ENCODE assay signal across 8 cellular contexts in the genomic region with DNA sequence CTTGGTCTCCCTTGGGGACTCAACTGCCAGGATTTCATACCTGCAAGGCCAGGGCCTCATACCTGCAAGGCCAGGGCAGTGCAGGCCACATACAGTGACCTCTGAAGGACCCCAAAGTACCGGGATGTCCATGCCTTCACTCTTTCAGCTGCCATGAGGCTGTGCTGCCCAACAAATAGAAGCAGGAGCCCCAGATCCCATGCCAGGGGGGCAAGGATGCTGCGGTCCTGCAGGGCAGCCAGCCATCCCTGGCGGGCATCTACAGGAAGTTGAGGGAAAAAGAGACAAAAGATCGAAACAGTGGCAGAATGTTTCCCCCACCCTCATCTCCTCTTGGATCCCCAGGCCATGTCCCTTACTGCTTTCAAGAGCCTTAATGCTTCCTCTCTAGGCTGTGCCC. TPM values are rescaled to one million over a fixed set of nuclear protein-coding genes. Genes with fewer than 3 reads are reported as not detected.
A peak's percentile ranks its signal among the peaks of the same experiment; 100 is the strongest.
DNase-seq lines count a peak whose midpoint lies in the region; ATAC-seq, FAIRE-seq and TF ChIP-seq lines count a peak whose summit lies in the region.

No MANE protein-coding gene starts in this region.

- no peak overlapping the region for H2AFZ ChIP-seq in PC-9

- peaks cover 17% of the 10 kb centered on the region; the same call in 1 of the 2 replicates for H3F3A ChIP-seq in PC-9 (ENCODE audit: insufficient read depth, low read depth)

- H3K27me3 ChIP-seq in Caco-2 (replicated peaks; ENCODE audit: control insufficient read depth, insufficient read depth, low read length): no peaks in the 10 kb centered on the region
- no peaks in the 10 kb centered on the region for H3K27me3 ChIP-seq in PC-9 (ENCODE audit: insufficient read depth, low read depth)
- H3K27me3 ChIP-seq in pancreas: no peaks in the 10 kb centered on the region

- BruUV-seq in Caco-2 (replicated peaks; lab: Mats Ljungman, UMichigan) (no TSS peak), PC-9 (replicated peaks; lab: Mats Ljungman, UMichigan) (no TSS peak)

- H3K9me3 Mint-ChIP-seq in Caco-2 (ENCODE audit: unreplicated experiment): no peaks in the 10 kb centered on the region

- peak overlapping the region; percentile 84 for H3K4me2 ChIP-seq in PC-9

- ATAC-seq in pancreas (no peak), GM18867 (IDR thresholded peaks at IDR 0.05; ENCODE audit: unreplicated experiment) (no peak)

- WGBS in pancreas, 2 donors: 50 to 66% methylated on average over 4 of the region's 4 CpGs

- peak overlapping the region; percentile 39 for H3K27ac Mint-ChIP-seq in Caco-2 (ENCODE audit: unreplicated experiment)

- H3K4me3 ChIP-seq in Caco-2 (ENCODE audit: low read depth, low read length) (peak overlapping the region; percentile 75), PC-9 (peak overlapping the region; percentile 87), pancreas (peak overlapping the region in 2 of 4 donors; percentile 49 to 51)

- H3K36me3 Mint-ChIP-seq in Caco-2 (ENCODE audit: insufficient read depth, unreplicated experiment): peaks cover 10% of the 10 kb centered on the region

- H3K36me3 ChIP-seq in Caco-2 (ENCODE audit: control insufficient read depth, insufficient read depth, low read length) (no peaks in the 10 kb centered on the region), PC-9 (ENCODE audit: low read depth) (no peaks in the 10 kb centered on the region), pancreas (no peaks in the 10 kb centered on the region)

- H3K4me1 ChIP-seq in Caco-2 (peaks cover 22% of the 10 kb centered on the region), PC-9 (replicated peaks; ENCODE audit: insufficient read depth) (peaks cover 43% of the 10 kb centered on the region), pancreas (peaks cover 6 to 17% (median 7%) of the 10 kb centered on the region in 3 donors)

- no peaks in the 10 kb centered on the region for H4K20me1 ChIP-seq in PC-9 (ENCODE audit: insufficient read depth)

- FAIRE-seq in pancreas (lab: Jason Lieb, UNC): no peak

- DNase-seq in Caco-2 (no peak), PC-9 (no peak), epithelial cell of prostate (ENCODE audit: low read depth, low spot score) (no peak), pancreas (peak in 2 of 6 donors; percentile 29 to 41), NCI-H2081 (lab: John Stamatoyannopoulos, UW) (no peak), AML-193 (lab: John Stamatoyannopoulos, UW) (no peak)
- no peak for DNase-seq in stimulated activated naive CD4-positive, alpha-beta T cell (lab: John Stamatoyannopoulos, UW)

- no peaks in the 10 kb centered on the region for H3K9me3 ChIP-seq in Caco-2
- H3K9me3 ChIP-seq in PC-9 (ENCODE audit: insufficient read depth, low read depth): no peaks in the 10 kb centered on the region
- H3K9me3 ChIP-seq in pancreas: no peaks in the 10 kb centered on the region

- H3K4me3 Mint-ChIP-seq in Caco-2 (ENCODE audit: unreplicated experiment): peak overlapping the region; percentile 74

- no peak for TF ChIP-seq CTCF in Caco-2 (IDR thresholded peaks at IDR 0.05; ENCODE audit: insufficient read depth in 1 of 2, low read depth in 1 of 2, low read length in 1 of 2, severe bottlenecking in 1 of 2, unreplicated experiment in 1 of 2)
- no peak for TF ChIP-seq CTCF in PC-9 (conservative IDR thresholded peaks at IDR 0.05)
- no peak for TF ChIP-seq CTCF in pancreas (IDR thresholded peaks at IDR 0.05)

- H3K27me3 Mint-ChIP-seq in Caco-2 (ENCODE audit: insufficient read depth, unreplicated experiment): no peaks in the 10 kb centered on the region

- CTCF ChIA-PET in Caco-2 (lab: Charles Lee): interaction anchor here (0.6 to 2.0 kb wide), 5 partner anchors 11 to 65 kb away, joined by 3 to 6 read pairs (median 5); a partner anchor contains a TSS
- CTCF ChIA-PET in PC-9 (lab: Charles Lee): interaction anchor here (0.5 kb wide), 1 partner anchor 448 kb away, joined by 10 read pairs; no protein-coding TSS in a partner anchor

- peaks cover 46% of the 10 kb centered on the region for H3K4me1 Mint-ChIP-seq in Caco-2 (ENCODE audit: low read depth, unreplicated experiment)

- intact Hi-C loops in Caco-2 (cut with micrococcal nuclease; ENCODE audit: unreplicated experiment) (loop anchor here (1.0 kb wide), 1 partner anchor 27 kb away; a partner anchor contains a TSS), PC-9 (cut with micrococcal nuclease; ENCODE audit: unreplicated experiment) (no loop called here), pancreas (cut with DNase I) (no loop called here)

- H3K9me2 ChIP-seq in PC-9 (ENCODE audit: insufficient read depth): no peaks in the 10 kb centered on the region

- no peak overlapping the region for H3K27ac ChIP-seq in PC-9
- H3K27ac ChIP-seq in epithelial cell of prostate: peak overlapping the region; percentile 98
- H3K27ac ChIP-seq in pancreas: peak overlapping the region in 3 of 4 donors; percentile 41 to 73 (median 72)

- peaks cover 26% of the 10 kb centered on the region for H3K79me2 ChIP-seq in PC-9 (ENCODE audit: low read depth)

- POLR2A ChIA-PET in Caco-2 (lab: Charles Lee) (no interaction called here), PC-9 (lab: Charles Lee; ENCODE audit: unreplicated experiment) (interaction anchor here (1.1 kb wide), 1 partner anchor 27 kb away, joined by 4 read pairs; a partner anchor contains a TSS)

RNA-seq across cellular contexts. Expression of a gene that starts 0.8 kb away (rescaled TPM):
- total RNA-seq in Caco-2 (2022) (31.7 and 32.1 TPM in 2 replicates), PC-9 (2021) (25.8 and 38.3 TPM in 2 replicates), pancreas (1 to 10 TPM; 3.3 to 7.9 (median 4.6) TPM)
- 10 to 100 TPM; 18.2 to 23.6 TPM for polyA plus RNA-seq in pancreas

RNA-seq across cellular contexts. Expression of a gene that starts 3.5 kb away (rescaled TPM):
- total RNA-seq in Caco-2 (2022) (6.6 and 9.7 TPM in 2 replicates), PC-9 (2021) (56.2 and 68.6 TPM in 2 replicates), pancreas (10 to 100 TPM in 2 of 6 donors, 1 to 10 TPM in 4; 5.3 to 27.2 (median 7.8) TPM)
- polyA plus RNA-seq in pancreas: 10 to 100 TPM; 25.8 to 27.1 TPM

RNA-seq across cellular contexts. Expression of a gene that starts 17.2 kb away (rescaled TPM):
- total RNA-seq in Caco-2 (2022) (36.6 and 40.6 TPM in 2 replicates), PC-9 (2021) (42.1 and 43.5 TPM in 2 replicates), pancreas (10 to 100 TPM; 10.9 to 16.2 (median 13.0) TPM)
- polyA plus RNA-seq in pancreas: 10 to 100 TPM; 41.1 to 44.4 TPM

RNA-seq across cellular contexts. Expression of a gene that starts 27.1 kb away (rescaled TPM):
- total RNA-seq in Caco-2 (2022): 46.6 and 48.6 TPM in 2 replicates
- 72.9 and 81.6 TPM in 2 replicates for total RNA-seq in PC-9 (2021)
- 10 to 100 TPM; 12.3 to 18.7 (median 13.5) TPM for total RNA-seq in pancreas
- polyA plus RNA-seq in pancreas: 10 to 100 TPM; 18.9 to 28.0 TPM

RNA-seq across cellular contexts. Expression of a gene that starts 30.2 kb away (rescaled TPM):
- total RNA-seq in Caco-2 (2022) (742 and 788 TPM in 2 replicates), PC-9 (2021) (697 and 901 TPM in 2 replicates), pancreas (100 to 1,000 TPM in 4 of 6 donors, 10 to 100 TPM in 2; 66.1 to 171 (median 116) TPM)
- polyA plus RNA-seq in pancreas: 100 to 1,000 TPM in 1 of 2 donors, 10 to 100 TPM in 1; 67.9 to 111 TPM
